1 cellular context compared by ENCODE assay signal in the genomic region with DNA sequence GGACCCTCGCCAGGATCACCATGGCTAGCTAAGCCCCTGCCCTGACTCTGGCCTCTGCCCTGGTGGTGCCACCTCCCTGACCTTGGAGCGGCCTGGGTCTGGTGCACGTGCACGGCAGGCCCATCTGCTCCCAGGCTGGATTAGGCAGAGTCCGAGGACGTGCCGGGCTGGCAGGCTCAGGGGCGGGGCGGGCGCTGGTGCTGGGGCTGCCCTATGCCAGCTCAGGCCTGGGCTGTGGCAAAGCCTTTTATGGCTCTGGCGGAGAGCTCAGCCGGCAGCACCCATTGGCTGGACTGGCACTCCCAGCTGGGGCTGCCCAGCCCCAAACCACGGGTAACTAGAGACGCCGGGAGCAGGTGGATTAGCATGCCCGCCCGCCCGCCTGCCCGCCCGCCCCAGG.
TF ChIP-seq lines count a peak whose summit lies in the region.

No MANE protein-coding gene starts in this region.

TF ChIP-seq in IMR-90, 13 proteins besides CTCF, POLR2A, EP300 and RAD21 (continued from another document):
- TF ChIP-seq RCOR1 (IDR thresholded peaks at IDR 0.05; ENCODE audit: insufficient replicate concordance, low read length), result no peak
- no peak for TF ChIP-seq BHLHE40 (IDR thresholded peaks at IDR 0.05; ENCODE audit: low read depth, low read length)
- TF ChIP-seq NFE2L2 (IDR thresholded peaks at IDR 0.05; ENCODE audit: low read depth, low read length), result no peak
- no peak for TF ChIP-seq CHD1 (IDR thresholded peaks at IDR 0.05; ENCODE audit: low read depth, low read length)
